ENCODE assay signal across 8 cellular contexts in the genomic region with DNA sequence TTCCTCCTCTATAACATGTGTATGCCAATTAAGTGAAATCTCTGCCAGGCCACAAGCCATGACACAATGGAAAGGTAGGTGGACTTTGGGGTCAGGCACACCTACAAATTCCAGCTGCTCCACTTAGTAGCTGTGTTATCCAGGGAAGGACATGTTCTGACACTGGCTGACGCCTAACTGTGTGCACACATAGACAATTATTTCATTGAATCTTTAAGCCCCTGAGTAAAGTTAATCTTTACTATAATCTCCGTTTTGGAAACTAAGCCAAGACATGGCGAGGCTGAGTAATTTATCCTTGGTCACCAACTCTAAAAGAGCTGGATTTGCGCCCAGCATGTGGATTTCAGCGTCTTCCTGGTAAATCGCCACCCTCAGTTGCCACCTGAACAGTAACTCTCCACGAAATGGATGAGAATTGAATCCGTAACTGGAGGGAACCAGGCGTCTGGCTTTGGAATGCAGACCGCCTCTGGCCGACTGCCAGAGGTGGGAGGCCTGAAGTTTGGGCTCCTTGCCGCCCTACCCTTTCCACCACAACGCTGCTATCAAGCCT. TPM values are rescaled to one million over a fixed set of nuclear protein-coding genes. Genes with fewer than 3 reads are reported as not detected.
A peak's percentile ranks its signal among the peaks of the same experiment; 100 is the strongest.
DNase-seq lines count a peak whose midpoint lies in the region; ATAC-seq and TF ChIP-seq lines count a peak whose summit lies in the region.

No MANE protein-coding gene starts in this region.

- DNase-seq in Calu3 (peak; percentile 66), LoVo (ENCODE audit: low spot score) (peak; percentile 89), breast epithelium (ENCODE audit: low spot score in 2 of 2) (peak in 1 of 2 donors; percentile 87), mucosa of gallbladder (ENCODE audit: low spot score) (peak; percentile 44), hippocampal formation (lab: John Stamatoyannopoulos, UW) (no peak), GOT3 (lab: John Stamatoyannopoulos, UW) (no peak)
- DNase-seq in activated T-cell treated with anti-CD3 and anti-CD28 coated beads, Interleukin-2, amount 50 U/mL, for 1 hour: no peak

- H3K27me3 ChIP-seq in breast epithelium: no peaks in the 10 kb centered on the region

- H3K27ac Mint-ChIP-seq in Calu3 (ENCODE audit: unreplicated experiment): peak overlapping the region; percentile 98

- peak overlapping the region; percentile 92 to 98 (median 97) for H3K4me3 ChIP-seq in breast epithelium

- ATAC-seq in GM18867 (IDR thresholded peaks at IDR 0.05; ENCODE audit: unreplicated experiment): no peak

- peaks cover 2% of the 10 kb centered on the region for H3K36me3 ChIP-seq in breast epithelium

- H3K36me3 Mint-ChIP-seq in Calu3 (ENCODE audit: insufficient read depth, unreplicated experiment): peaks cover 78% of the 10 kb centered on the region

- no peaks in the 10 kb centered on the region for H3K4me1 ChIP-seq in breast epithelium

- peaks cover 22% of the 10 kb centered on the region for H3K4me1 Mint-ChIP-seq in Calu3 (ENCODE audit: low read depth, unreplicated experiment)

- intact Hi-C loops in Calu3 (cut with micrococcal nuclease; ENCODE audit: unreplicated experiment): loop anchor here (5.0 kb wide), 2 partner anchors 337 to 502 kb away; a partner anchor contains a TSS
- intact Hi-C loops in breast epithelium (cut with DNase I; ENCODE audit: low total_unique reads): loop anchor here (5.0 to 10.0 kb wide), 2 partner anchors 267 to 504 kb away; no protein-coding TSS in a partner anchor

- CTCF ChIA-PET in Calu3 (lab: Charles Lee): interaction anchor here (0.6 to 2.3 kb wide), 8 partner anchors 11 to 302 kb away, joined by 3 to 30 read pairs (median 3); a partner anchor contains a TSS

- peak overlapping the region; percentile 80 to 87 for H3K27ac ChIP-seq in breast epithelium

- no peaks in the 10 kb centered on the region for H3K9me3 ChIP-seq in breast epithelium

- no peaks in the 10 kb centered on the region for H3K27me3 Mint-ChIP-seq in Calu3 (ENCODE audit: unreplicated experiment)

- BruUV-seq in Calu3 (replicated peaks; lab: Mats Ljungman, UMichigan): no TSS peak

- H3K9me3 Mint-ChIP-seq in Calu3 (ENCODE audit: low read depth, unreplicated experiment): no peaks in the 10 kb centered on the region

- peak overlapping the region; percentile 99 for H3K4me3 Mint-ChIP-seq in Calu3 (ENCODE audit: low read depth, unreplicated experiment)

- TF ChIP-seq POLR2A in breast epithelium (IDR thresholded peaks at IDR 0.05): no peak

- TF ChIP-seq CTCF in Calu3 (IDR thresholded peaks at IDR 0.05; ENCODE audit: unreplicated experiment) (no peak), breast epithelium (IDR thresholded peaks at IDR 0.05) (no peak)

RNA-seq across cellular contexts. Expression of a gene that starts 0.9 kb away (rescaled TPM):
- total RNA-seq in Calu3 (2022) (195 and 224 TPM in 2 replicates), breast epithelium (10 to 100 TPM; 51.8 to 74.9 (median 73.4) TPM), mucosa of gallbladder (57.7 TPM)

Comparison
In these comparisons a context has a peak if more than half of its experiments do, and no peak if none do; other contexts are left out.
1. DNase-seq: peak in Calu3 (single experiment), LoVo (single experiment) and mucosa of gallbladder (single experiment); none in hippocampal formation (0 of 2), GOT3 (single experiment) and activated T-cell treated with anti-CD3 and anti-CD28 coated beads, Interleukin-2, amount 50 U/mL, for 1 hour (single experiment).